24 cellular contexts compared by ENCODE assay signal in genomic region chr9:123662057-123662776, GRCh38.
DNase-seq lines count a peak whose midpoint lies in the region; ATAC-seq, FAIRE-seq and TF ChIP-seq lines count a peak whose summit lies in the region.
"Had no signal": no experiment of that assay in that cellular context is flagged by ENCODE, and none has a peak within 500 bp of the region (broad histone marks: within the 10 kb centered on the region; RNA-seq: fewer than 3 reads in every experiment).

No MANE protein-coding gene starts in this region.

- no peaks in the 10 kb centered on the region for H3K27me3 Mint-ChIP-seq in stimulated activated naive B cell treated with anti-CD40 and anti-IgM and Interleukin-4, amounts not matched to agents 10 μg/mL and 1 μg/mL and 100 μg/mL, for 72 hours
- H3K27me3 Mint-ChIP-seq in CD4-positive, alpha-beta memory T cell = no peaks in the 10 kb centered on the region
- peaks cover 4% of the 10 kb centered on the region for H3K27me3 Mint-ChIP-seq in neural progenitor cell (ENCODE audit: insufficient read depth, low read depth)
- H3K27me3 Mint-ChIP-seq: activated CD8-positive, alpha-beta T cell treated with anti-CD3 and anti-CD28 coated beads for 36 hours had no signal

- H3K27ac Mint-ChIP-seq in stimulated activated naive B cell treated with anti-CD40 and anti-IgM and Interleukin-4, amounts not matched to agents 10 μg/mL and 1 μg/mL and 100 μg/mL, for 72 hours = peak overlapping the region; percentile 91
- no peak overlapping the region for H3K27ac Mint-ChIP-seq in CD4-positive, alpha-beta memory T cell
- no peak overlapping the region for H3K27ac Mint-ChIP-seq in neural progenitor cell
- H3K27ac Mint-ChIP-seq: activated CD8-positive, alpha-beta T cell treated with anti-CD3 and anti-CD28 coated beads for 36 hours; HFFc6; progenitor cell of endocrine pancreas had no signal

- H3K27me3 ChIP-seq in MM.1S (replicated peaks; ENCODE audit: insufficient read depth, low read length) (no peaks in the 10 kb centered on the region), neural progenitor cell (no peaks in the 10 kb centered on the region)
- no peaks in the 10 kb centered on the region for H3K27me3 ChIP-seq in CD4-positive, alpha-beta memory T cell (ENCODE audit: insufficient read depth, low read length)
- H3K27me3 ChIP-seq: transverse colon had no signal

- H2AFZ ChIP-seq in MM.1S (ENCODE audit: low read length) (no peak overlapping the region), neural progenitor cell (replicated peaks) (no peak overlapping the region)

- POLR2A ChIA-PET in CD4-positive, alpha-beta memory T cell (lab: Charles Lee; ENCODE audit: partially characterized antibody) = no interaction called here

- intact Hi-C loops in CD4-positive, alpha-beta memory T cell (cut with micrococcal nuclease) = no loop called here

- H3K4me3 ChIP-seq in MM.1S (ENCODE audit: low read length) = no peak overlapping the region
- no peak overlapping the region for H3K4me3 ChIP-seq in CD4-positive, alpha-beta memory T cell (ENCODE audit: low read length in 2 of 2)
- H3K4me3 ChIP-seq in neural progenitor cell = no peak overlapping the region
- H3K4me3 ChIP-seq: transverse colon had no signal

- H3K9me2 ChIP-seq in MM.1S (replicated peaks; ENCODE audit: insufficient read depth, low read length) = no peaks in the 10 kb centered on the region

- DNase-seq in GM18507 (ENCODE audit: extremely low spot score, insufficient read length, low read depth) = no peak
- peak; percentile 33 for DNase-seq in MM.1S
- DNase-seq in RPMI8226 = peak; percentile 58
- peak; percentile 40 for DNase-seq in stimulated activated naive B cell treated with anti-CD40 and anti-IgM and Interleukin-4, amounts not matched to agents 10 μg/mL and 1 μg/mL and 100 μg/mL, for 72 hours
- DNase-seq in CD4-positive, alpha-beta memory T cell = no peak
- no peak for DNase-seq in neural progenitor cell (ENCODE audit: low spot score)
- DNase-seq in stimulated activated CD4-positive, alpha-beta T cell treated with anti-CD3 and anti-CD28 coated beads, Interleukin-4, amount 100 ng/mL, for 1 hour = no peak
- DNase-seq: activated CD4-positive, CD25-positive, alpha-beta regulatory T cell treated with anti-CD3 and anti-CD28 coated beads, Interleukin-2, amount 50 U/mL, for 72 hours; activated CD8-positive, alpha-beta T cell treated with anti-CD3 and anti-CD28 coated beads for 36 hours; activated effector memory CD4-positive, alpha-beta T cell treated with Interleukin-2 at 50 U/mL for 16 hours; cerebellar nuclear complex; DMS53; glutamatergic neuron; HFFc6; NCI-H1105 treated with DMSO at 0.1 percent for 48 hours; NCI-H2029 treated with DMSO at 0.1 percent for 48 hours; NCI-H226; PC-3; SHP77; transverse colon had no signal

- H3F3A ChIP-seq in MM.1S (ENCODE audit: insufficient read depth, low read length) (no peaks in the 10 kb centered on the region; the same call in 1 of the 2 replicates), neural progenitor cell (ENCODE audit: low read depth) (no peaks in the 10 kb centered on the region)

- H3K79me2 ChIP-seq in MM.1S (ENCODE audit: low read length) (no peaks in the 10 kb centered on the region), neural progenitor cell (ENCODE audit: low read depth) (no peaks in the 10 kb centered on the region)

- CTCF ChIA-PET in CD4-positive, alpha-beta memory T cell (lab: Charles Lee; ENCODE audit: partially characterized antibody) = no interaction called here

- H3K4me2 ChIP-seq in MM.1S (ENCODE audit: low read depth, low read length) (no peak overlapping the region), neural progenitor cell (no peak overlapping the region)

- H3K4me3 Mint-ChIP-seq in stimulated activated naive B cell treated with anti-CD40 and anti-IgM and Interleukin-4, amounts not matched to agents 10 μg/mL and 1 μg/mL and 100 μg/mL, for 72 hours = peak overlapping the region; percentile 11 to 37
- H3K4me3 Mint-ChIP-seq in CD4-positive, alpha-beta memory T cell = no peak overlapping the region
- H3K4me3 Mint-ChIP-seq in neural progenitor cell = no peak overlapping the region
- H3K4me3 Mint-ChIP-seq: activated CD8-positive, alpha-beta T cell treated with anti-CD3 and anti-CD28 coated beads for 36 hours; HFFc6 had no signal

- TF ChIP-seq CTCF in MM.1S (IDR thresholded peaks at IDR 0.05; ENCODE audit: low read length) = no peak
- TF ChIP-seq CTCF in neural progenitor cell (IDR thresholded peaks at IDR 0.05) = no peak

- H3K36me3 ChIP-seq in MM.1S (replicated peaks; ENCODE audit: insufficient read depth, low read length) = no peaks in the 10 kb centered on the region
- H3K36me3 ChIP-seq in CD4-positive, alpha-beta memory T cell (ENCODE audit: insufficient read depth, low read length) = no peaks in the 10 kb centered on the region
- H3K36me3 ChIP-seq in neural progenitor cell = peaks cover 32% of the 10 kb centered on the region

- no peaks in the 10 kb centered on the region for H4K20me1 ChIP-seq in MM.1S (ENCODE audit: insufficient read depth, low read length)
- H4K20me1 ChIP-seq in neural progenitor cell (ENCODE audit: low read depth) = peaks cover 6% of the 10 kb centered on the region

- H3K9ac ChIP-seq in MM.1S (ENCODE audit: low read length) (no peak overlapping the region), neural progenitor cell (no peak overlapping the region)

- FAIRE-seq in GM18507 (lab: Jason Lieb, UNC) = peak; percentile 48
- FAIRE-seq: endothelial cell of umbilical vein, HTR-8/SVneo had no signal

- no peaks in the 10 kb centered on the region for H3K9me3 ChIP-seq in MM.1S (replicated peaks; ENCODE audit: insufficient read depth, low read length)
- no peaks in the 10 kb centered on the region for H3K9me3 ChIP-seq in CD4-positive, alpha-beta memory T cell (ENCODE audit: control insufficient read depth in 1 of 2, low read length in 2 of 2)
- peaks cover 13% of the 10 kb centered on the region for H3K9me3 ChIP-seq in neural progenitor cell (ENCODE audit: low read depth)

- peaks cover 6% of the 10 kb centered on the region for H3K4me1 ChIP-seq in MM.1S (ENCODE audit: low read length)
- H3K4me1 ChIP-seq in CD4-positive, alpha-beta memory T cell (ENCODE audit: insufficient read depth, low read length) = no peaks in the 10 kb centered on the region
- peaks cover 30% of the 10 kb centered on the region for H3K4me1 ChIP-seq in neural progenitor cell
- H3K4me1 ChIP-seq: transverse colon had no signal

- H3K27ac ChIP-seq in MM.1S (ENCODE audit: low read length) = no peak overlapping the region
- no peak overlapping the region for H3K27ac ChIP-seq in CD4-positive, alpha-beta memory T cell (ENCODE audit: low read depth, low read length)
- H3K27ac ChIP-seq in neural progenitor cell = no peak overlapping the region
- H3K27ac ChIP-seq: transverse colon had no signal

- peaks cover 12 to 16% of the 10 kb centered on the region in 2 donors for H3K9me3 Mint-ChIP-seq in stimulated activated naive B cell treated with anti-CD40 and anti-IgM and Interleukin-4, amounts not matched to agents 10 μg/mL and 1 μg/mL and 100 μg/mL, for 72 hours
- peaks cover 6 to 45% (median 38%) of the 10 kb centered on the region in 8 donors for H3K9me3 Mint-ChIP-seq in CD4-positive, alpha-beta memory T cell
- H3K9me3 Mint-ChIP-seq in neural progenitor cell = peaks cover 29% of the 10 kb centered on the region

- H3K4me1 Mint-ChIP-seq in stimulated activated naive B cell treated with anti-CD40 and anti-IgM and Interleukin-4, amounts not matched to agents 10 μg/mL and 1 μg/mL and 100 μg/mL, for 72 hours = peaks cover 27 to 45% of the 10 kb centered on the region in 2 donors
- no peaks in the 10 kb centered on the region for H3K4me1 Mint-ChIP-seq in CD4-positive, alpha-beta memory T cell
- H3K4me1 Mint-ChIP-seq in neural progenitor cell = peaks cover 11% of the 10 kb centered on the region

- peaks cover 28 to 46% of the 10 kb centered on the region in 2 donors for H3K36me3 Mint-ChIP-seq in stimulated activated naive B cell treated with anti-CD40 and anti-IgM and Interleukin-4, amounts not matched to agents 10 μg/mL and 1 μg/mL and 100 μg/mL, for 72 hours
- peaks cover 48 to 65% of the 10 kb centered on the region in 2 donors for H3K36me3 Mint-ChIP-seq in CD4-positive, alpha-beta memory T cell
- H3K36me3 Mint-ChIP-seq in neural progenitor cell = peaks cover 37% of the 10 kb centered on the region

- ATAC-seq in stimulated activated naive B cell treated with anti-CD40 and anti-IgM and Interleukin-4, amounts not matched to agents 10 μg/mL and 1 μg/mL and 100 μg/mL, for 72 hours (replicated peaks) = peak; percentile 76 to 82
- ATAC-seq: activated CD8-positive, alpha-beta T cell treated with anti-CD3 and anti-CD28 coated beads for 36 hours; PC-3; sciatic nerve had no signal

Comparison
In these comparisons a context has a peak if more than half of its experiments do, and no peak if none do; other contexts are left out.
1. DNase-seq: peak in MM.1S (single experiment), RPMI8226 (single experiment) and stimulated activated naive B cell treated with anti-CD40 and anti-IgM and Interleukin-4, amounts not matched to agents 10 μg/mL and 1 μg/mL and 100 μg/mL, for 72 hours (single experiment); none in GM18507 (single experiment), CD4-positive, alpha-beta memory T cell (0 of 5), neural progenitor cell (single experiment) and stimulated activated CD4-positive, alpha-beta T cell treated with anti-CD3 and anti-CD28 coated beads, Interleukin-4, amount 100 ng/mL, for 1 hour (single experiment).
2. H3K4me3 Mint-ChIP-seq: peak in stimulated activated naive B cell treated with anti-CD40 and anti-IgM and Interleukin-4, amounts not matched to agents 10 μg/mL and 1 μg/mL and 100 μg/mL, for 72 hours (2 of 2); none in CD4-positive, alpha-beta memory T cell (0 of 8) and neural progenitor cell (single experiment).